Comparison of ENCODE assay signal across 14 cellular contexts in genomic region chr3:70984756-70985155, GRCh38.
DNase-seq lines count a peak whose midpoint lies in the region; ATAC-seq and TF ChIP-seq lines count a peak whose summit lies in the region.
"Had no signal": no experiment of that assay in that cellular context is flagged by ENCODE, and none has a peak within 500 bp of the region (broad histone marks: within the 10 kb centered on the region; RNA-seq: fewer than 3 reads in every experiment).

No MANE protein-coding gene starts in this region.

- peaks cover 30% of the 10 kb centered on the region for H3K79me2 ChIP-seq in fibroblast of lung (ENCODE audit: control insufficient read depth, insufficient read depth, low read length)

- no peak overlapping the region for H3K4me3 ChIP-seq in fibroblast of lung (replicated peaks in 1 of 4; ENCODE audit: control extremely low read depth in 1 of 4, insufficient read depth in 1 of 4, low read depth in 3 of 4, low read length in 4 of 4)
- H3K4me3 ChIP-seq: mucosa of descending colon had no signal

- TF ChIP-seq CTCF in VCaP (conservative IDR thresholded peaks at IDR 0.05), result no peak
- no peak for TF ChIP-seq CTCF in fibroblast of lung (conservative IDR thresholded peaks at IDR 0.05 in 1 of 2, IDR thresholded peaks at IDR 0.05 in 1 of 2; ENCODE audit: low read depth in 1 of 2, low read length in 2 of 2)

- ATAC-seq in stimulated activated effector memory CD8-positive, alpha-beta T cell treated with anti-CD3 and anti-CD28 coated beads, Interleukin-12 subunit alpha, Interleukin-12 subunit beta, amount 100 ng/mL, for 72 hours, result no peak
- no peak for ATAC-seq in HG02973 (IDR thresholded peaks at IDR 0.05; ENCODE audit: unreplicated experiment)
- ATAC-seq: mucosa of descending colon had no signal

- peaks cover 3% of the 10 kb centered on the region for H3K36me3 ChIP-seq in fibroblast of lung (ENCODE audit: control insufficient read depth, insufficient read depth, low read length)
- H3K36me3 ChIP-seq: WERI-Rb-1 had no signal

- no peak overlapping the region for H3K9ac ChIP-seq in fibroblast of lung (ENCODE audit: insufficient read depth, low read length)

- H3K4me1 Mint-ChIP-seq in T-helper 1 cell treated with Interleukin-12 subunit alpha and Interleukin-12 subunit beta and Interleukin-4 antibody, amounts not matched to agents 30 μg/mL and 1 μg/mL, for 36 hours (ENCODE audit: low read depth), result peaks cover 53% of the 10 kb centered on the region
- H3K4me1 Mint-ChIP-seq in stimulated activated effector memory CD8-positive, alpha-beta T cell treated with anti-CD3 and anti-CD28 coated beads, Interleukin-12 subunit alpha, Interleukin-12 subunit beta, amount 100 ng/mL, for 72 hours, result peaks cover 53% of the 10 kb centered on the region

- no peaks in the 10 kb centered on the region for H4K20me1 ChIP-seq in fibroblast of lung (ENCODE audit: control insufficient read depth, extremely low read depth, insufficient read depth, low read length)

- H3K27ac ChIP-seq in VCaP, result peak overlapping the region; percentile 96
- peak overlapping the region; percentile 59 for H3K27ac ChIP-seq in fibroblast of lung (ENCODE audit: insufficient read depth, low read length)
- H3K27ac ChIP-seq: WERI-Rb-1 had no signal

- H3K36me3 Mint-ChIP-seq in T-helper 1 cell treated with Interleukin-12 subunit alpha and Interleukin-12 subunit beta and Interleukin-4 antibody, amounts not matched to agents 30 μg/mL and 1 μg/mL, for 36 hours (ENCODE audit: low read depth), result peaks cover 57% of the 10 kb centered on the region
- peaks cover 92% of the 10 kb centered on the region for H3K36me3 Mint-ChIP-seq in stimulated activated effector memory CD8-positive, alpha-beta T cell treated with anti-CD3 and anti-CD28 coated beads, Interleukin-12 subunit alpha, Interleukin-12 subunit beta, amount 100 ng/mL, for 72 hours

- no peak overlapping the region for H2AFZ ChIP-seq in fibroblast of lung (ENCODE audit: low read length)

- DNase-seq in T-helper 1 cell (no peak), fibroblast of lung (ENCODE audit: low read depth in 2 of 2) (peak; percentile 50 to 64), NCI-H2081 (lab: John Stamatoyannopoulos, UW) (no peak), OCI-M1 (lab: John Stamatoyannopoulos, UW) (no peak)
- no peak for DNase-seq in stimulated activated effector memory CD8-positive, alpha-beta T cell treated with anti-CD3 and anti-CD28 coated beads, Interleukin-12 subunit alpha, Interleukin-12 subunit beta, amount 100 ng/mL, for 72 hours (ENCODE audit: low spot score in 2 of 2)
- DNase-seq: activated CD8-positive, alpha-beta memory T cell treated with anti-CD3 and anti-CD28 coated beads, Interleukin-2, amount 50 U/mL, for 48 hours; foreskin melanocyte; mucosa of descending colon; NCI-H1092; stimulated activated CD8-positive, alpha-beta memory T cell treated with anti-CD3 and anti-CD28 coated beads, Interleukin-4, amount 100 ng/mL, for 48 hours; WERI-Rb-1 had no signal

- H3K9me3 ChIP-seq in fibroblast of lung (ENCODE audit: control insufficient read depth, insufficient read depth, low read depth, low read length), result no peaks in the 10 kb centered on the region
- H3K9me3 ChIP-seq: mucosa of descending colon had no signal

- no peak overlapping the region for H3K4me2 ChIP-seq in fibroblast of lung (ENCODE audit: extremely low read depth, insufficient read depth, low read length)

- H3K4me3 Mint-ChIP-seq in T-helper 1 cell treated with Interleukin-12 subunit alpha and Interleukin-12 subunit beta and Interleukin-4 antibody, amounts not matched to agents 30 μg/mL and 1 μg/mL, for 36 hours, result no peak overlapping the region
- no peak overlapping the region for H3K4me3 Mint-ChIP-seq in stimulated activated effector memory CD8-positive, alpha-beta T cell treated with anti-CD3 and anti-CD28 coated beads, Interleukin-12 subunit alpha, Interleukin-12 subunit beta, amount 100 ng/mL, for 72 hours

- H3K27me3 Mint-ChIP-seq in T-helper 1 cell treated with Interleukin-12 subunit alpha and Interleukin-12 subunit beta and Interleukin-4 antibody, amounts not matched to agents 30 μg/mL and 1 μg/mL, for 36 hours (ENCODE audit: low read depth), result no peaks in the 10 kb centered on the region

- H3K4me1 ChIP-seq in fibroblast of lung (ENCODE audit: control insufficient read depth, extremely low read depth, insufficient read depth, low read length), result peaks cover 32% of the 10 kb centered on the region

- no peaks in the 10 kb centered on the region for H3K27me3 ChIP-seq in fibroblast of lung (ENCODE audit: control insufficient read depth, insufficient read depth, low read length)

- peaks cover 9% of the 10 kb centered on the region for H3K9me3 Mint-ChIP-seq in T-helper 1 cell treated with Interleukin-12 subunit alpha and Interleukin-12 subunit beta and Interleukin-4 antibody, amounts not matched to agents 30 μg/mL and 1 μg/mL, for 36 hours
- H3K9me3 Mint-ChIP-seq in stimulated activated effector memory CD8-positive, alpha-beta T cell treated with anti-CD3 and anti-CD28 coated beads, Interleukin-12 subunit alpha, Interleukin-12 subunit beta, amount 100 ng/mL, for 72 hours, result no peaks in the 10 kb centered on the region

- peak overlapping the region; percentile 38 for H3K27ac Mint-ChIP-seq in T-helper 1 cell treated with Interleukin-12 subunit alpha and Interleukin-12 subunit beta and Interleukin-4 antibody, amounts not matched to agents 30 μg/mL and 1 μg/mL, for 36 hours
- H3K27ac Mint-ChIP-seq in stimulated activated effector memory CD8-positive, alpha-beta T cell treated with anti-CD3 and anti-CD28 coated beads, Interleukin-12 subunit alpha, Interleukin-12 subunit beta, amount 100 ng/mL, for 72 hours, result peak overlapping the region; percentile 96

Comparison
In these comparisons a context has a peak if more than half of its experiments do, and no peak if none do; other contexts are left out.
1. DNase-seq: peak in fibroblast of lung (2 of 2); none in T-helper 1 cell (0 of 5), stimulated activated effector memory CD8-positive, alpha-beta T cell treated with anti-CD3 and anti-CD28 coated beads, Interleukin-12 subunit alpha, Interleukin-12 subunit beta, amount 100 ng/mL, for 72 hours (0 of 2), NCI-H2081 (0 of 2) and OCI-M1 (single experiment).